ENCODE assay signal across 16 cellular contexts in the genomic region with DNA sequence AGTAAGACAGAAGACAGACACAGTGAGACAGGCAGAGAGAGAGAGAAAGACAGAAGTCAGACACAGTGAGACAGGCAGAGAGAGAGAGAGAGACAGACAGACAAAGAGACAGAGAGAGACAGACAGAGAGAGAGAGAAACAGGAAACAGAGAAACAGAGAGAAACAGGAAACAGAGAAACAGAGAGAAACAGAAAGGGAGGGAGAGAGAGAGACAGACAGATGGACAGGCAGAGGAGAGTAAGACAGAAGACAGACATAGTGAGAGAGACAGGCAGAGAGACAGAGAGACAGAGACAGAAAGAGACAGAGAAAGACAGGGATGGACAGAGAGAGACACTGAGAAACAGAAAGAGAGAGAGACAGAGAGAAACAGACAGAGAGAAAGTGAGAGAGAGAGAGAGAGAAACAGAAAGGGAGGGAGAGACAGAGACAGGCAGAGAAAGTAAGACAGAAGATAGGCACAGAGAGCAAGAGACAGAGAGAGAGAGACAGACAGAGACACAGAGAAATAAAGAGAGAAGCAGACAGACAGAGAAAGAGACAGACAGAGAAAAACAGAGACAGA.
"Had no signal": no experiment of that assay in that cellular context is flagged by ENCODE, and none has a peak within 500 bp of the region (broad histone marks: within the 10 kb centered on the region; RNA-seq: fewer than 3 reads in every experiment).

No MANE protein-coding gene starts in this region.

- H3K4me1 ChIP-seq: parathyroid adenoma had no signal

- H3K79me2 ChIP-seq: parathyroid adenoma had no signal

- H3K4me3 Mint-ChIP-seq: activated CD4-positive, alpha-beta memory T cell treated with anti-CD3 and anti-CD28 coated beads, Interleukin-2, amount 10 ng/mL, durations not matched to agents 7 days and 5 days; activated T-cell treated with anti-CD3 and anti-CD28 coated beads, Interleukin-2, amount 50 U/mL, for 24 hours; endodermal cell; naive B cell; stimulated activated naive B cell treated with anti-CD40 and anti-IgM and Interleukin-4, amounts not matched to agents 10 μg/mL and 1 μg/mL and 100 μg/mL, for 72 hours had no signal

- DNase-seq: activated CD4-positive, alpha-beta memory T cell treated with anti-CD3 and anti-CD28 coated beads, Interleukin-2, amount 10 ng/mL, durations not matched to agents 7 days and 5 days; activated naive CD4-positive, alpha-beta T cell treated with anti-CD3 and anti-CD28 coated beads, Interleukin-2, amount 50 U/mL, for 16 hours; activated T-cell treated with anti-CD3 and anti-CD28 coated beads, Interleukin-2, amount 50 U/mL, for 24 hours; erythroblast; heart right ventricle; left colon; naive B cell; retina; stimulated activated CD4-positive, alpha-beta T cell treated with anti-CD3 and anti-CD28 coated beads, Interleukin-15, amount 100 ng/mL, for 24 hours; stimulated activated CD4-positive, alpha-beta T cell treated with anti-CD3 and anti-CD28 coated beads, Interleukin-4, amount 100 ng/mL, for 1 hour; stimulated activated naive B cell treated with anti-CD40 and anti-IgM and Interleukin-4, amounts not matched to agents 10 μg/mL and 1 μg/mL and 100 μg/mL, for 72 hours; thyroid gland had no signal

- H2AFZ ChIP-seq: parathyroid adenoma had no signal

- ATAC-seq: gastroesophageal sphincter; heart right ventricle; left colon; stimulated activated naive B cell treated with anti-CD40 and anti-IgM and Interleukin-4, amounts not matched to agents 10 μg/mL and 1 μg/mL and 100 μg/mL, for 72 hours had no signal

- H3K9me3 ChIP-seq: gastroesophageal sphincter, heart right ventricle, thyroid gland had no signal

- H3K36me3 ChIP-seq: gastroesophageal sphincter, heart right ventricle, thyroid gland had no signal

- H3K9ac ChIP-seq: parathyroid adenoma had no signal

- H3K4me1 Mint-ChIP-seq: endodermal cell; stimulated activated naive B cell treated with anti-CD40 and anti-IgM and Interleukin-4, amounts not matched to agents 10 μg/mL and 1 μg/mL and 100 μg/mL, for 72 hours had no signal

- H3K4me3 ChIP-seq: gastroesophageal sphincter, heart right ventricle, thyroid gland had no signal

- H3K27me3 Mint-ChIP-seq: activated CD4-positive, alpha-beta memory T cell treated with anti-CD3 and anti-CD28 coated beads, Interleukin-2, amount 10 ng/mL, durations not matched to agents 7 days and 5 days; activated T-cell treated with anti-CD3 and anti-CD28 coated beads, Interleukin-2, amount 50 U/mL, for 24 hours; stimulated activated naive B cell treated with anti-CD40 and anti-IgM and Interleukin-4, amounts not matched to agents 10 μg/mL and 1 μg/mL and 100 μg/mL, for 72 hours had no signal

- H3K27me3 ChIP-seq: thyroid gland had no signal

- H3K36me3 Mint-ChIP-seq: naive B cell; stimulated activated naive B cell treated with anti-CD40 and anti-IgM and Interleukin-4, amounts not matched to agents 10 μg/mL and 1 μg/mL and 100 μg/mL, for 72 hours had no signal

- H3K9me3 Mint-ChIP-seq: activated T-cell treated with anti-CD3 and anti-CD28 coated beads, Interleukin-2, amount 50 U/mL, for 24 hours; endodermal cell had no signal

- H3K27ac Mint-ChIP-seq: activated CD4-positive, alpha-beta memory T cell treated with anti-CD3 and anti-CD28 coated beads, Interleukin-2, amount 10 ng/mL, durations not matched to agents 7 days and 5 days; activated T-cell treated with anti-CD3 and anti-CD28 coated beads, Interleukin-2, amount 50 U/mL, for 24 hours; endodermal cell; naive B cell; stimulated activated naive B cell treated with anti-CD40 and anti-IgM and Interleukin-4, amounts not matched to agents 10 μg/mL and 1 μg/mL and 100 μg/mL, for 72 hours had no signal

- H3K27ac ChIP-seq: gastroesophageal sphincter, heart right ventricle, parathyroid adenoma, thyroid gland, VCaP had no signal
